ENCODE assay signal across 8 cellular contexts in genomic region chr7:5780801-5781496, GRCh38. TPM values are rescaled to one million over a fixed set of nuclear protein-coding genes. Genes with fewer than 3 reads are reported as not detected.
A peak's percentile ranks its signal among the peaks of the same experiment; 100 is the strongest.
DNase-seq lines count a peak whose midpoint lies in the region; ATAC-seq and TF ChIP-seq lines count a peak whose summit lies in the region.

No MANE protein-coding gene starts in this region.

- H3K4me1 Mint-ChIP-seq in CD4-positive, alpha-beta T cell (ENCODE audit: low read depth) = peaks cover 41% of the 10 kb centered on the region

- H3K36me3 ChIP-seq in lower lobe of right lung = peaks cover 5% of the 10 kb centered on the region

- no peaks in the 10 kb centered on the region for H3K27me3 Mint-ChIP-seq in CD4-positive, alpha-beta T cell

- POLR2A ChIA-PET in CD4-positive, alpha-beta T cell (lab: Charles Lee) = interaction anchor here (0.5 to 2.0 kb wide), 9 partner anchors 8 to 667 kb away, joined by 3 to 27 read pairs (median 4); partner anchors contain the start of gene DAGLB

- peak overlapping the region; percentile 88 for H3K27ac Mint-ChIP-seq in CD4-positive, alpha-beta T cell

- peak in 8 of 10 experiments; percentile 2 to 48 (median 17) for DNase-seq in CD4-positive, alpha-beta T cell
- DNase-seq in dorsolateral prefrontal cortex (peak in 8 of 10 donors; percentile 22 to 65 (median 35)), lower lobe of right lung (peak; percentile 67), cerebellar nuclear complex (lab: John Stamatoyannopoulos, UW) (no peak)
- peak in 2 of 3 experiments; percentile 3 to 29 for DNase-seq in stimulated activated CD4-positive, alpha-beta T cell treated with anti-CD3 and anti-CD28 coated beads, TNF-alpha, amount 100 ng/mL, for 4 hours (ENCODE audit: low read depth in 3 of 3)

- H3K9me3 ChIP-seq in CD4-positive, alpha-beta T cell (ENCODE audit: control insufficient read depth, low read length) = no peaks in the 10 kb centered on the region
- H3K9me3 ChIP-seq in lower lobe of right lung = no peaks in the 10 kb centered on the region

- peak overlapping the region; percentile 73 for H3K27ac ChIP-seq in CD4-positive, alpha-beta T cell (ENCODE audit: low read depth, low read length)
- H3K27ac ChIP-seq in dorsolateral prefrontal cortex (peak overlapping the region; percentile 57 to 95 (median 87)), lower lobe of right lung (peak overlapping the region; percentile 93)

- H3K4me3 ChIP-seq in dorsolateral prefrontal cortex = peak overlapping the region; percentile 57 to 91 (median 77)
- peak overlapping the region; percentile 73 for H3K4me3 ChIP-seq in lower lobe of right lung

- intact Hi-C loops in CD4-positive, alpha-beta T cell (cut with DNase I, micrococcal nuclease) = loop anchor here (2.0 to 5.0 kb wide), 2 partner anchors 42 to 289 kb away; no protein-coding TSS in a partner anchor
- intact Hi-C loops in dorsolateral prefrontal cortex (cut with DNase I) = loop anchor here in 1 of 2 donors (2.0 to 10.0 kb wide), 2 partner anchors 42 to 286 kb away; no protein-coding TSS in a partner anchor
- intact Hi-C loops in lower lobe of right lung (cut with DNase I) = no loop called here

- H3K4me1 ChIP-seq in lower lobe of right lung = peaks cover 15% of the 10 kb centered on the region

- TF ChIP-seq CTCF in CD4-positive, alpha-beta T cell (IDR thresholded peaks at IDR 0.05) = no peak
- no peak for TF ChIP-seq CTCF in dorsolateral prefrontal cortex (IDR thresholded peaks at IDR 0.05 in 54 of 56, conservative IDR thresholded peaks at IDR 0.05 in 2 of 56; ENCODE audit: low read depth in 1 of 56, partially characterized antibody in 56 of 56)
- TF ChIP-seq CTCF in lower lobe of right lung (IDR thresholded peaks at IDR 0.05) = no peak

- CTCF ChIA-PET in CD4-positive, alpha-beta T cell (lab: Charles Lee) = interaction anchor here (0.5 to 1.7 kb wide), 26 partner anchors 8 to 286 kb away, joined by 3 to 25 read pairs (median 4); no protein-coding TSS in a partner anchor

- no peaks in the 10 kb centered on the region for H3K27me3 ChIP-seq in CD4-positive, alpha-beta T cell (ENCODE audit: control insufficient read depth, insufficient read depth, low read length)
- H3K27me3 ChIP-seq in dorsolateral prefrontal cortex (no peaks in the 10 kb centered on the region), lower lobe of right lung (ENCODE audit: low read depth) (no peaks in the 10 kb centered on the region)

- no peaks in the 10 kb centered on the region for H3K9me3 Mint-ChIP-seq in CD4-positive, alpha-beta T cell

- ATAC-seq in CD4-positive, alpha-beta T cell (ENCODE audit: poor library complexity) = peak; percentile 5
- peak; percentile 42 for ATAC-seq in GM19438 (IDR thresholded peaks at IDR 0.05; ENCODE audit: low read depth, unreplicated experiment)
- ATAC-seq in HG03457 (IDR thresholded peaks at IDR 0.05; ENCODE audit: unreplicated experiment) = peak; percentile 36
- ATAC-seq in activated CD4-positive, CD25-positive, alpha-beta regulatory T cell treated with anti-CD3 and anti-CD28 coated beads, Interleukin-2, amount 50 U/mL, for 24 hours = peak; percentile 14 to 15
- peak; percentile 86 to 88 for ATAC-seq in lower lobe of right lung

- H3K36me3 Mint-ChIP-seq in CD4-positive, alpha-beta T cell (ENCODE audit: low read depth) = peaks cover 24% of the 10 kb centered on the region

- H3K4me3 Mint-ChIP-seq in CD4-positive, alpha-beta T cell = peak overlapping the region; percentile 93

RNA-seq across cellular contexts. Expression of gene RNF216, which starts 0.5 kb away (rescaled TPM):
- total RNA-seq in CD4-positive, alpha-beta T cell = 10 to 100 TPM; 85.7 to 88.9 TPM
- 10 to 100 TPM; 34.1 to 61.0 (median 44.3) TPM for total RNA-seq in dorsolateral prefrontal cortex
- 30.7 TPM for total RNA-seq in lower lobe of right lung

Comparison
In these comparisons a context has a peak if more than half of its experiments do, and no peak if none do; other contexts are left out.
1. ATAC-seq: peak in every context shown above with its lines; median percentile 87 in lower lobe of right lung; 42 in GM19438; 36 in HG03457; 14 in activated CD4-positive, CD25-positive, alpha-beta regulatory T cell treated with anti-CD3 and anti-CD28 coated beads, Interleukin-2, amount 50 U/mL, for 24 hours; 5 in CD4-positive, alpha-beta T cell.
2. DNase-seq: peak in CD4-positive, alpha-beta T cell (8 of 10), dorsolateral prefrontal cortex (8 of 10), lower lobe of right lung (single experiment) and stimulated activated CD4-positive, alpha-beta T cell treated with anti-CD3 and anti-CD28 coated beads, TNF-alpha, amount 100 ng/mL, for 4 hours (2 of 3); none in cerebellar nuclear complex (0 of 2).
3. Peak in every context shown above with its lines, with median percentiles within 50 percentile points of each other: H3K27ac ChIP-seq.